22 cellular contexts compared by ENCODE assay signal in the genomic region with DNA sequence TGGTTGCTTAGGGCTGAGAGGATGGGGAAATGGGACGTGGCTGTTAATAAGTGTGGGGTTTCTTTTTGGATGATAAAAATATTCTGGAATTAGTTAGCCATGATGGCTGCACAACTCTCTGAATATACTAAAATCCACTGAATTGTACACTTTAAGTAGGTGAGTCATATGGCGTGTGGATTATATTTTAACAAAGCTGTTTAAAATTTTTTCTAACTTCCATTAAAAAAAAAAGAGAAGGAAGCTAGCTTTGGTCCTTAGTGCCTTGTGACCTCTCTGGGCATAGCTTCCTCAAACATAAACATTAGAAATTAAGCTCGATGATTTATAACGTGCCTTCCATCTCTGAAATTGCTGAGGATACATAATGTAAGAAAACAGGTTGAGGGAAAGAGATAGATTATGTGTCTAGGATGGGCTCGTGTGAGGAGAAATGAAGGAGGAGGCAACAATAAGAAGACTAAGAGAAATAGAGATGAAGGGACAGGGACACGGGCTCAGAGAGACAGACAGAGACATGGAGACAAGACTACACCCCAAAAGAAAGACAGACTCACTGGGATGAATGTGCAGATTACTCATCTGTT. TPM values are rescaled to one million over a fixed set of nuclear protein-coding genes. Genes with fewer than 3 reads are reported as not detected.
DNase-seq lines count a peak whose midpoint lies in the region; ATAC-seq, FAIRE-seq and TF ChIP-seq lines count a peak whose summit lies in the region.
"Had no signal": no experiment of that assay in that cellular context is flagged by ENCODE, and none has a peak within 500 bp of the region (broad histone marks: within the 10 kb centered on the region; RNA-seq: fewer than 3 reads in every experiment).

No MANE protein-coding gene starts in this region.

- FAIRE-seq in small intestine (lab: Jason Lieb, UNC): no peak
- FAIRE-seq: HepG2 had no signal

- H3K36me3 ChIP-seq in heart right ventricle (no peaks in the 10 kb centered on the region), osteoblast (ENCODE audit: insufficient read depth, low read length) (no peaks in the 10 kb centered on the region), aorta (ENCODE audit: control insufficient read depth in 1 of 2, insufficient read depth in 2 of 2, low read length in 1 of 2) (peaks cover 0 to 5% of the 10 kb centered on the region in 2 donors), small intestine (ENCODE audit: control insufficient read depth in 2 of 2, insufficient read depth in 2 of 2, low read length in 2 of 2) (no peaks in the 10 kb centered on the region)
- H3K36me3 ChIP-seq: colonic mucosa had no signal

- TF ChIP-seq CTCF in heart right ventricle (IDR thresholded peaks at IDR 0.05) (no peak), chondrocyte (IDR thresholded peaks at IDR 0.05) (no peak), osteoblast (IDR thresholded peaks at IDR 0.05; ENCODE audit: extremely low read depth, low read depth, low read length) (no peak)

- peaks cover 4% of the 10 kb centered on the region for H3K36me3 Mint-ChIP-seq in chondrocyte (ENCODE audit: low read depth)
- H3K36me3 Mint-ChIP-seq: activated naive CD4-positive, alpha-beta T cell treated with anti-CD3 and anti-CD28 coated beads, Interleukin-2, amount 50 U/mL, for 72 hours; stimulated activated effector memory CD8-positive, alpha-beta T cell treated with anti-CD3 and anti-CD28 coated beads, Interleukin-12 subunit alpha, Interleukin-12 subunit beta, amount 100 ng/mL, for 72 hours had no signal

- intact Hi-C loops in heart right ventricle (cut with DNase I) (no loop called here), Right ventricle myocardium superior (cut with DNase I) (no loop called here), aorta (cut with DNase I) (no loop called here)

- H3K9me3 Mint-ChIP-seq in chondrocyte (ENCODE audit: low read depth): no peaks in the 10 kb centered on the region
- H3K9me3 Mint-ChIP-seq: activated naive CD4-positive, alpha-beta T cell treated with anti-CD3 and anti-CD28 coated beads, Interleukin-2, amount 50 U/mL, for 72 hours; CD4-positive, alpha-beta T cell; H9; stimulated activated effector memory CD8-positive, alpha-beta T cell treated with anti-CD3 and anti-CD28 coated beads, Interleukin-12 subunit alpha, Interleukin-12 subunit beta, amount 100 ng/mL, for 72 hours had no signal

- no peaks in the 10 kb centered on the region for H3K27me3 Mint-ChIP-seq in chondrocyte (ENCODE audit: low read depth)

- DNase-seq in heart right ventricle (no peak), Right ventricle myocardium superior (no peak), chondrocyte (ENCODE audit: low spot score) (no peak), osteoblast (ENCODE audit: insufficient read length, low spot score, missing footprints) (no peak), aorta (no peak), inferior parietal cortex (ENCODE audit: extremely low spot score) (no peak), small intestine (no peak)
- DNase-seq: ACHN; activated CD4-positive, CD25-positive, alpha-beta regulatory T cell; CD4-positive, alpha-beta T cell; colonic mucosa; H9; NCI-H1694; NCI-H226 had no signal

- peak overlapping the region; percentile 90 for H3K27ac Mint-ChIP-seq in chondrocyte (ENCODE audit: unreplicated experiment)
- H3K27ac Mint-ChIP-seq: activated naive CD4-positive, alpha-beta T cell treated with anti-CD3 and anti-CD28 coated beads, Interleukin-2, amount 50 U/mL, for 72 hours; CD4-positive, alpha-beta T cell; H9; stimulated activated effector memory CD8-positive, alpha-beta T cell treated with anti-CD3 and anti-CD28 coated beads, Interleukin-12 subunit alpha, Interleukin-12 subunit beta, amount 100 ng/mL, for 72 hours had no signal

- peaks cover 5 to 51% (median 37%) of the 10 kb centered on the region in 9 donors for H3K4me1 ChIP-seq in heart right ventricle
- peaks cover 32% of the 10 kb centered on the region for H3K4me1 ChIP-seq in osteoblast (ENCODE audit: insufficient read depth, low read length)
- peaks cover 9 to 22% of the 10 kb centered on the region in 2 donors for H3K4me1 ChIP-seq in aorta (ENCODE audit: control insufficient read depth in 1 of 2, insufficient read depth in 2 of 2, low read length in 2 of 2)
- H3K4me1 ChIP-seq in small intestine (ENCODE audit: control insufficient read depth in 2 of 2, insufficient read depth in 1 of 2, low read depth in 1 of 2, low read length in 1 of 2): peaks cover 0 to 8% of the 10 kb centered on the region in 2 donors

- H3K79me2 ChIP-seq in osteoblast (ENCODE audit: insufficient read depth, low read length): no peaks in the 10 kb centered on the region

- H3K4me1 Mint-ChIP-seq in chondrocyte (ENCODE audit: low read depth): peaks cover 60% of the 10 kb centered on the region
- H3K4me1 Mint-ChIP-seq: stimulated activated effector memory CD8-positive, alpha-beta T cell treated with anti-CD3 and anti-CD28 coated beads, Interleukin-12 subunit alpha, Interleukin-12 subunit beta, amount 100 ng/mL, for 72 hours had no signal

- H3K27me3 ChIP-seq in heart right ventricle: no peaks in the 10 kb centered on the region
- no peaks in the 10 kb centered on the region for H3K27me3 ChIP-seq in osteoblast (ENCODE audit: insufficient read depth, low read length)
- no peaks in the 10 kb centered on the region for H3K27me3 ChIP-seq in aorta (ENCODE audit: control insufficient read depth in 1 of 2, insufficient read depth in 2 of 2, low read length in 1 of 2)
- H3K27me3 ChIP-seq in small intestine (ENCODE audit: control insufficient read depth in 2 of 2, insufficient read depth in 2 of 2, low read length in 2 of 2): no peaks in the 10 kb centered on the region
- H3K27me3 ChIP-seq: body of pancreas, colonic mucosa had no signal

- no peaks in the 10 kb centered on the region for H3K9me3 ChIP-seq in heart right ventricle
- no peaks in the 10 kb centered on the region for H3K9me3 ChIP-seq in osteoblast (ENCODE audit: low read depth, low read length)
- H3K9me3 ChIP-seq in aorta (ENCODE audit: control insufficient read depth, low read length): no peaks in the 10 kb centered on the region
- H3K9me3 ChIP-seq in small intestine (ENCODE audit: control insufficient read depth, low read depth): no peaks in the 10 kb centered on the region
- H3K9me3 ChIP-seq: body of pancreas, colonic mucosa had no signal

- H3K4me3 Mint-ChIP-seq in chondrocyte (ENCODE audit: unreplicated experiment): no peak overlapping the region
- H3K4me3 Mint-ChIP-seq: CD4-positive, alpha-beta T cell; H9; stimulated activated effector memory CD8-positive, alpha-beta T cell treated with anti-CD3 and anti-CD28 coated beads, Interleukin-12 subunit alpha, Interleukin-12 subunit beta, amount 100 ng/mL, for 72 hours had no signal

- peak overlapping the region; percentile 78 for H3K4me2 ChIP-seq in osteoblast (ENCODE audit: insufficient read depth, low read length)

- no peak overlapping the region for H2AFZ ChIP-seq in osteoblast (ENCODE audit: low read length)

- no peaks in the 10 kb centered on the region for H4K20me1 ChIP-seq in osteoblast (ENCODE audit: insufficient read depth, low read length)

- peak overlapping the region in 6 of 10 donors; percentile 59 to 82 (median 72) for H3K27ac ChIP-seq in heart right ventricle
- H3K27ac ChIP-seq in osteoblast (ENCODE audit: low read depth, low read length): no peak overlapping the region
- peak overlapping the region; percentile 73 to 97 for H3K27ac ChIP-seq in aorta (ENCODE audit: low read depth in 1 of 2, low read length in 2 of 2)
- H3K27ac ChIP-seq in small intestine (ENCODE audit: low read depth in 1 of 2, low read length in 1 of 2): no peak overlapping the region

- no peak overlapping the region for H3K4me3 ChIP-seq in heart right ventricle
- no peak overlapping the region for H3K4me3 ChIP-seq in osteoblast (ENCODE audit: insufficient read depth, low read length)
- H3K4me3 ChIP-seq in aorta (ENCODE audit: low read length in 2 of 2): no peak overlapping the region
- H3K4me3 ChIP-seq in small intestine (ENCODE audit: low read depth in 1 of 2, low read length in 2 of 2): no peak overlapping the region
- H3K4me3 ChIP-seq: body of pancreas, colonic mucosa had no signal

- no peak for ATAC-seq in heart right ventricle
- no peak for ATAC-seq in Right ventricle myocardium superior (ENCODE audit: poor library complexity)
- ATAC-seq in aorta (ENCODE audit: low FRiP score): no peak
- no peak for ATAC-seq in GM18517 (IDR thresholded peaks at IDR 0.05; ENCODE audit: unreplicated experiment)
- ATAC-seq: activated naive CD4-positive, alpha-beta T cell treated with anti-CD3 and anti-CD28 coated beads, Interleukin-2, amount 50 U/mL, for 72 hours; Panc1; stimulated activated effector memory CD8-positive, alpha-beta T cell treated with anti-CD3 and anti-CD28 coated beads, Interleukin-12 subunit alpha, Interleukin-12 subunit beta, amount 100 ng/mL, for 72 hours had no signal

- 76 to 78% methylated on average over 6 of the region's 6 CpGs for WGBS in heart right ventricle, 2 donors
- WGBS in aorta, 2 donors: 27 to 33% methylated on average over 6 of the region's 6 CpGs
- 47 to 59% (median 58%) methylated on average over 6 of the region's 6 CpGs for whole genome bisulfite sequencing in small intestine, 3 donors

RNA-seq across cellular contexts. Expression of a gene that starts 20.0 kb away (rescaled TPM):
- total RNA-seq in heart right ventricle (1 to 10 TPM; 2.5 to 8.3 (median 5.3) TPM), Right ventricle myocardium superior (4.5 TPM), chondrocyte (19.2 to 51.0 TPM (median 50.6 TPM) in 3 replicates), osteoblast (2.7 and 4.3 TPM in 2 replicates), aorta (100 to 1,000 TPM; 189 to 518 TPM)
- polyA plus RNA-seq in heart right ventricle (1 to 10 TPM; 4.2 to 4.6 TPM), aorta (100 to 1,000 TPM in 1 of 2 donors, 10 to 100 TPM in 1; 92.3 to 135 TPM), small intestine (1 to 10 TPM in 2 of 3 donors, under 1 TPM in 1; 0.45 to 9.0 (median 1.6) TPM)
- total RNA-seq: activated naive CD4-positive, alpha-beta T cell treated with anti-CD3 and anti-CD28 coated beads, Interleukin-2, amount 50 U/mL, for 72 hours; CD4-positive, alpha-beta T cell; MCF 10A; T-helper 2 cell treated with Interferon-gamma antibody and Interleukin-4, amounts not matched to agents 100 ng/mL and 5 ng/mL, for 36 hours had no signal

Comparison
In these comparisons a context has a peak if more than half of its experiments do, and no peak if none do; other contexts are left out.
1. H3K27ac ChIP-seq: peak in heart right ventricle (6 of 10) and aorta (2 of 2); none in osteoblast (single experiment) and small intestine (0 of 2).